Comparison of ENCODE assay signal across 10 cellular contexts in genomic region chr3:169153614-169154013, GRCh38.
"Had no signal": no experiment of that assay in that cellular context is flagged by ENCODE, and none has a peak within 500 bp of the region (broad histone marks: within the 10 kb centered on the region; RNA-seq: fewer than 3 reads in every experiment).

No MANE protein-coding gene starts in this region.

- ATAC-seq: body of pancreas; right cardiac atrium; stimulated activated effector memory CD8-positive, alpha-beta T cell treated with anti-CD3 and anti-CD28 coated beads, Interleukin-12 subunit alpha, Interleukin-12 subunit beta, amount 100 ng/mL, for 72 hours had no signal

- DNase-seq: activated CD4-positive, CD25-positive, alpha-beta regulatory T cell treated with anti-CD3 and anti-CD28 coated beads, Interleukin-2, amount 50 U/mL, for 72 hours; activated naive CD8-positive, alpha-beta T cell treated with anti-CD3 and anti-CD28 coated beads for 36 hours; amygdala; body of pancreas; caudate nucleus; nephron progenitor cell; occipital lobe; right cardiac atrium had no signal

- H3K9me3 ChIP-seq: body of pancreas, esophagus muscularis mucosa had no signal

- H3K4me3 ChIP-seq: body of pancreas, esophagus muscularis mucosa had no signal

- H3K36me3 ChIP-seq: esophagus muscularis mucosa had no signal

- H3K27me3 ChIP-seq: body of pancreas had no signal

- H3K27ac ChIP-seq: body of pancreas, esophagus muscularis mucosa had no signal
